ENCODE assay signal across 26 cellular contexts in genomic region chr18:13620818-13621445, GRCh38.
"Had no signal": no experiment of that assay in that cellular context is flagged by ENCODE, and none has a peak within 500 bp of the region (broad histone marks: within the 10 kb centered on the region; RNA-seq: fewer than 3 reads in every experiment).

No MANE protein-coding gene starts in this region.

- H3K36me3 ChIP-seq: ovary, thyroid gland had no signal

- H3K27me3 Mint-ChIP-seq: activated CD4-positive, alpha-beta T cell treated with anti-CD3 and anti-CD28 coated beads, Interleukin-2, amount 10 ng/mL, durations not matched to agents 7 days and 5 days; naive B cell; stimulated activated memory B cell treated with anti-CD40 and anti-IgM and Interleukin-4, amounts not matched to agents 10 μg/mL and 1 μg/mL and 100 μg/mL, for 72 hours had no signal

- H3K27ac Mint-ChIP-seq: activated CD4-positive, alpha-beta T cell treated with anti-CD3 and anti-CD28 coated beads, Interleukin-2, amount 10 ng/mL, durations not matched to agents 7 days and 5 days; activated T-cell treated with anti-CD3 and anti-CD28 coated beads, Interleukin-2, amount 50 U/mL, for 72 hours; stimulated activated memory B cell treated with anti-CD40 and anti-IgM and Interleukin-4, amounts not matched to agents 10 μg/mL and 1 μg/mL and 100 μg/mL, for 72 hours had no signal

- H3K9me3 ChIP-seq: ascending aorta, esophagus muscularis mucosa, gastroesophageal sphincter, heart left ventricle, mucosa of descending colon, ovary, right lobe of liver, thyroid gland had no signal

- H3K36me3 Mint-ChIP-seq: naive B cell had no signal

- FAIRE-seq: endothelial cell of umbilical vein, kidney had no signal

- H3K4me3 Mint-ChIP-seq: activated CD4-positive, alpha-beta T cell treated with anti-CD3 and anti-CD28 coated beads, Interleukin-2, amount 10 ng/mL, durations not matched to agents 7 days and 5 days; activated CD8-positive, alpha-beta T cell treated with anti-CD3 and anti-CD28 coated beads, Interleukin-2, amount 10 ng/mL, durations not matched to agents 7 days and 5 days; activated T-cell treated with anti-CD3 and anti-CD28 coated beads, Interleukin-2, amount 50 U/mL, for 72 hours; neural crest cell; stimulated activated memory B cell treated with anti-CD40 and anti-IgM and Interleukin-4, amounts not matched to agents 10 μg/mL and 1 μg/mL and 100 μg/mL, for 72 hours had no signal

- H3K4me3 ChIP-seq: ascending aorta, esophagus muscularis mucosa, gastroesophageal sphincter, heart left ventricle, mucosa of descending colon, ovary, right lobe of liver, smooth muscle cell, thyroid gland had no signal

- H3K27me3 ChIP-seq: ascending aorta, esophagus muscularis mucosa, gastroesophageal sphincter, heart left ventricle, ovary, right lobe of liver, thyroid gland had no signal

- H3K27ac ChIP-seq: ascending aorta, esophagus muscularis mucosa, gastroesophageal sphincter, heart left ventricle, ovary, right lobe of liver, thyroid gland had no signal

- ATAC-seq: activated CD4-positive, CD25-positive, alpha-beta regulatory T cell treated with anti-CD3 and anti-CD28 coated beads, Interleukin-2, amount 50 U/mL, for 24 hours; activated CD8-positive, alpha-beta T cell treated with anti-CD3 and anti-CD28 coated beads, Interleukin-2, amount 10 ng/mL, durations not matched to agents 7 days and 5 days; activated T-cell treated with anti-CD3 and anti-CD28 coated beads, Interleukin-2, amount 50 U/mL, for 72 hours; gastroesophageal sphincter; heart left ventricle; mucosa of descending colon; right lobe of liver; stimulated activated memory B cell treated with anti-CD40 and anti-IgM and Interleukin-4, amounts not matched to agents 10 μg/mL and 1 μg/mL and 100 μg/mL, for 72 hours had no signal

- H3K9me3 Mint-ChIP-seq: activated CD4-positive, alpha-beta T cell treated with anti-CD3 and anti-CD28 coated beads, Interleukin-2, amount 10 ng/mL, durations not matched to agents 7 days and 5 days; activated T-cell treated with anti-CD3 and anti-CD28 coated beads, Interleukin-2, amount 50 U/mL, for 72 hours; naive B cell; neural crest cell; stimulated activated memory B cell treated with anti-CD40 and anti-IgM and Interleukin-4, amounts not matched to agents 10 μg/mL and 1 μg/mL and 100 μg/mL, for 72 hours had no signal

- DNase-seq: activated CD4-positive, alpha-beta T cell treated with anti-CD3 and anti-CD28 coated beads, Interleukin-2, amount 10 ng/mL, durations not matched to agents 7 days and 5 days; activated CD8-positive, alpha-beta memory T cell treated with anti-CD3 and anti-CD28 coated beads, Interleukin-2, amount 50 U/mL, for 48 hours; activated CD8-positive, alpha-beta T cell treated with anti-CD3 and anti-CD28 coated beads, Interleukin-2, amount 10 ng/mL, durations not matched to agents 7 days and 5 days; activated effector memory CD4-positive, alpha-beta T cell treated with anti-CD3 and anti-CD28 coated beads, Interleukin-2, amount 50 U/mL, for 16 hours; activated naive CD4-positive, alpha-beta T cell treated with anti-CD3 and anti-CD28 coated beads, Interleukin-2, amount 50 U/mL, for 16 hours; activated T-cell treated with anti-CD3 and anti-CD28 coated beads, Interleukin-2, amount 50 U/mL, for 72 hours; cortex of kidney; effector CD8-positive, alpha-beta T cell; heart left ventricle; mesenchymal stem cell; mucosa of descending colon; naive B cell; ovary; right lobe of liver; stimulated activated CD4-positive, alpha-beta T cell treated with anti-CD3 and anti-CD28 coated beads, Interleukin-4, amount 100 ng/mL, for 4 hours; T-helper 1 cell had no signal

- H3K4me1 ChIP-seq: ascending aorta, right lobe of liver had no signal
